ENCODE assay signal across 19 cellular contexts in the genomic region with DNA sequence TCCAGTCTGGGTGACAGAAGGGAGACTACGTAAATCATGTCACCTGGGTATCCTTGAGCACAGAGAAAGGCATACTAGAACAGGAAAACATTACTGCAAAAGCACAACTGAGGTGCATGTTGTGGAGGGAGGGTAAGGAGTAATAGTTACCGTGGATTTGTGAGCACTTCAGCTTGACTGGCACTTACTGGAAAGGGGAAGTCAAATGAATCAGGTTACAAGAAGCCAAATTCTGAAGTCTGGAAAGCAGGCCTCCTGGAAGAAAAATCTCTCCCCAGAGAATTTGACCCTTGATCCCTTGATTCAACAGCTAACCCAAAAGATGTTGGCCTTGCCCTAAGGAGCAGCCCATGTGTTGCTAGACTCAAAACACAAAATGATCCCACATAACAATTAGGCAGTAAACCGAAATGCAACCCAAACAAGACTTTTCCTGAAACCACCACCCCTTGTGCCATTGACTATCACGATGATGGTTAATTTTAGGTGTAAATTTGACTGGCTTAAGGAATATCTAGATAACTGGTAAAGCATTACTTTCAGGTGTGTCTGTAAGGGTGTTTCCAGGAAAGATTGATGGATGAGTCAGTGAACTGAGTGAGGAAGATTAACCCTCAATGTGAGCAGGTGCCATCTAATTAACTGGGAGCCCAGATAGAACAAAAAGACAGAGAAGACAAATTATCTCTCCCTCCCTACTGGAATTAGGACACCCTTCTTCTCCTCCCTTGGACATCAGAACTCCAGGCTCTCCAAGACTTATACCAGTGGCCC.
"Had no signal": no experiment of that assay in that cellular context is flagged by ENCODE, and none has a peak within 500 bp of the region (broad histone marks: within the 10 kb centered on the region; RNA-seq: fewer than 3 reads in every experiment).

No MANE protein-coding gene starts in this region.

- H3K4me1 ChIP-seq: left ventricle myocardium inferior had no signal

- H3K27ac ChIP-seq: brain microvascular endothelial cell, epithelial cell of prostate, left ventricle myocardium inferior, neutrophil, thyroid gland had no signal

- H3K27ac Mint-ChIP-seq: activated CD4-positive, alpha-beta memory T cell treated with anti-CD3 and anti-CD28 coated beads, Interleukin-2, amount 10 ng/mL, durations not matched to agents 7 days and 5 days; activated naive CD8-positive, alpha-beta T cell treated with anti-CD3 and anti-CD28 coated beads for 36 hours; effector memory CD8-positive, alpha-beta T cell; naive thymus-derived CD4-positive, alpha-beta T cell; stimulated activated naive B cell treated with anti-CD40 and anti-IgM and Interleukin-4, amounts not matched to agents 10 μg/mL and 1 μg/mL and 100 μg/mL, for 72 hours; WTC11 had no signal

- H3K27me3 ChIP-seq: brain microvascular endothelial cell, neutrophil, thyroid gland had no signal

- ATAC-seq: activated T-cell treated with anti-CD3 and anti-CD28 coated beads, Interleukin-2, amount 50 U/mL, for 4 hours; effector memory CD8-positive, alpha-beta T cell; naive thymus-derived CD4-positive, alpha-beta T cell; stimulated activated naive B cell treated with anti-CD40 and anti-IgM and Interleukin-4, amounts not matched to agents 10 μg/mL and 1 μg/mL and 100 μg/mL, for 72 hours; WTC11 had no signal

- H3K36me3 Mint-ChIP-seq: activated naive CD8-positive, alpha-beta T cell treated with anti-CD3 and anti-CD28 coated beads for 36 hours; naive thymus-derived CD4-positive, alpha-beta T cell; stimulated activated naive B cell treated with anti-CD40 and anti-IgM and Interleukin-4, amounts not matched to agents 10 μg/mL and 1 μg/mL and 100 μg/mL, for 72 hours; WTC11 had no signal

- H3K36me3 ChIP-seq: brain microvascular endothelial cell, left ventricle myocardium inferior, neutrophil, thyroid gland had no signal

- H3K9me3 ChIP-seq: left ventricle myocardium inferior, neutrophil, thyroid gland had no signal

- DNase-seq: activated CD4-positive, alpha-beta memory T cell treated with anti-CD3 and anti-CD28 coated beads, Interleukin-2, amount 10 ng/mL, durations not matched to agents 7 days and 5 days; activated CD4-positive, alpha-beta T cell treated with anti-CD3 and anti-CD28 coated beads for 4 hours; activated effector memory CD4-positive, alpha-beta T cell treated with anti-CD3 and anti-CD28 coated beads, Interleukin-2, amount 50 U/mL, for 16 hours; activated naive CD8-positive, alpha-beta T cell treated with anti-CD3 and anti-CD28 coated beads for 36 hours; activated T-cell treated with anti-CD3 and anti-CD28 coated beads, Interleukin-2, amount 50 U/mL, for 4 hours; brain microvascular endothelial cell; dermis blood vessel endothelial cell; effector memory CD8-positive, alpha-beta T cell; hippocampal formation; left ventricle myocardium inferior; naive thymus-derived CD4-positive, alpha-beta T cell; stimulated activated CD4-positive, alpha-beta T cell treated with anti-CD3 and anti-CD28 coated beads, Interleukin-4, amount 100 ng/mL, for 1 hour; stimulated activated naive B cell treated with anti-CD40 and anti-IgM and Interleukin-4, amounts not matched to agents 10 μg/mL and 1 μg/mL and 100 μg/mL, for 72 hours; T-helper 2 cell; thyroid gland had no signal

- H3K9me3 Mint-ChIP-seq: activated CD4-positive, alpha-beta memory T cell treated with anti-CD3 and anti-CD28 coated beads, Interleukin-2, amount 10 ng/mL, durations not matched to agents 7 days and 5 days; activated naive CD8-positive, alpha-beta T cell treated with anti-CD3 and anti-CD28 coated beads for 36 hours; activated T-cell treated with anti-CD3 and anti-CD28 coated beads, Interleukin-2, amount 50 U/mL, for 4 hours; WTC11 had no signal

- H3K4me3 ChIP-seq: left ventricle myocardium inferior, thyroid gland had no signal

- FAIRE-seq: keratinocyte had no signal
